Comparison of ENCODE assay signal across 20 cellular contexts in genomic region chr7:86931439-86931838, GRCh38.
DNase-seq lines count a peak whose midpoint lies in the region; ATAC-seq and TF ChIP-seq lines count a peak whose summit lies in the region.
"Had no signal": no experiment of that assay in that cellular context is flagged by ENCODE, and none has a peak within 500 bp of the region (broad histone marks: within the 10 kb centered on the region; RNA-seq: fewer than 3 reads in every experiment).

No MANE protein-coding gene starts in this region.

- H3K27me3 ChIP-seq in breast epithelium: no peaks in the 10 kb centered on the region

- peaks cover 13% of the 10 kb centered on the region for H3K4me1 Mint-ChIP-seq in activated CD4-positive, alpha-beta T cell treated with anti-CD3 and anti-CD28 coated beads for 36 hours
- peaks cover 7% of the 10 kb centered on the region for H3K4me1 Mint-ChIP-seq in stimulated activated naive CD8-positive, alpha-beta T cell treated with anti-CD3 and anti-CD28 coated beads, Interleukin-15, amount 100 ng/mL, for 72 hours
- peaks cover 10% of the 10 kb centered on the region for H3K4me1 Mint-ChIP-seq in endothelial cell (ENCODE audit: unreplicated experiment)
- H3K4me1 Mint-ChIP-seq: natural killer cell had no signal

- H3K4me1 ChIP-seq in breast epithelium: no peaks in the 10 kb centered on the region

- ATAC-seq in activated CD4-positive, alpha-beta T cell treated with anti-CD3 and anti-CD28 coated beads for 36 hours: peak; percentile 92
- peak; percentile 31 for ATAC-seq in HG02623 (IDR thresholded peaks at IDR 0.05; ENCODE audit: unreplicated experiment)
- ATAC-seq in stimulated activated naive CD8-positive, alpha-beta T cell treated with anti-CD3 and anti-CD28 coated beads, Interleukin-15, amount 100 ng/mL, for 72 hours: peak; percentile 84
- ATAC-seq in GM18873 (IDR thresholded peaks at IDR 0.05; ENCODE audit: low FRiP score, unreplicated experiment): no peak
- ATAC-seq: effector memory CD8-positive, alpha-beta T cell; natural killer cell had no signal

- H3K9me3 ChIP-seq in breast epithelium: no peaks in the 10 kb centered on the region

- intact Hi-C loops in activated CD4-positive, alpha-beta T cell treated with anti-CD3 and anti-CD28 coated beads for 36 hours (cut with DNase I, micrococcal nuclease): loop anchor here (1.0 to 5.0 kb wide), 2 partner anchors 48 to 286 kb away; partner anchors contain the start of gene TMEM243 (in 1 of the 2)
- intact Hi-C loops in breast epithelium (cut with DNase I; ENCODE audit: low total_unique reads): loop anchor here (5.0 kb wide), 1 partner anchor 211 kb away; no protein-coding TSS in a partner anchor

- CTCF ChIA-PET in activated CD4-positive, alpha-beta T cell treated with anti-CD3 and anti-CD28 coated beads for 36 hours (lab: Charles Lee): interaction anchor here (1.0 to 1.7 kb wide), 2 partner anchors 61 to 217 kb away, joined by 4 to 7 read pairs; no protein-coding TSS in a partner anchor

- POLR2A ChIA-PET in activated CD4-positive, alpha-beta T cell treated with anti-CD3 and anti-CD28 coated beads for 36 hours (lab: Charles Lee): interaction anchor here (0.6 kb wide), 1 partner anchor 221 kb away, joined by 3 read pairs; the partner anchor contains the start of gene DMTF1

- no peak overlapping the region for H3K27ac Mint-ChIP-seq in activated CD4-positive, alpha-beta T cell treated with anti-CD3 and anti-CD28 coated beads for 36 hours
- H3K27ac Mint-ChIP-seq in stimulated activated naive CD8-positive, alpha-beta T cell treated with anti-CD3 and anti-CD28 coated beads, Interleukin-15, amount 100 ng/mL, for 72 hours: no peak overlapping the region
- H3K27ac Mint-ChIP-seq in endothelial cell (ENCODE audit: unreplicated experiment): no peak overlapping the region
- H3K27ac Mint-ChIP-seq: effector memory CD8-positive, alpha-beta T cell; H9; natural killer cell had no signal

- H3K4me3 ChIP-seq in breast epithelium: no peak overlapping the region

- no peak overlapping the region for H3K4me3 Mint-ChIP-seq in activated CD4-positive, alpha-beta T cell treated with anti-CD3 and anti-CD28 coated beads for 36 hours
- H3K4me3 Mint-ChIP-seq in stimulated activated naive CD8-positive, alpha-beta T cell treated with anti-CD3 and anti-CD28 coated beads, Interleukin-15, amount 100 ng/mL, for 72 hours: no peak overlapping the region
- no peak overlapping the region for H3K4me3 Mint-ChIP-seq in endothelial cell (ENCODE audit: unreplicated experiment)
- H3K4me3 Mint-ChIP-seq: effector memory CD8-positive, alpha-beta T cell; H9; natural killer cell had no signal

- H3K27ac ChIP-seq in breast epithelium: peak overlapping the region; percentile 23 to 71

- no peaks in the 10 kb centered on the region for H3K9me3 Mint-ChIP-seq in activated CD4-positive, alpha-beta T cell treated with anti-CD3 and anti-CD28 coated beads for 36 hours (ENCODE audit: low read depth)
- H3K9me3 Mint-ChIP-seq in stimulated activated naive CD8-positive, alpha-beta T cell treated with anti-CD3 and anti-CD28 coated beads, Interleukin-15, amount 100 ng/mL, for 72 hours: no peaks in the 10 kb centered on the region
- H3K9me3 Mint-ChIP-seq in endothelial cell (ENCODE audit: unreplicated experiment): no peaks in the 10 kb centered on the region
- H3K9me3 Mint-ChIP-seq: effector memory CD8-positive, alpha-beta T cell; H9; natural killer cell had no signal

- no peaks in the 10 kb centered on the region for H3K36me3 ChIP-seq in breast epithelium

- TF ChIP-seq POLR2A in breast epithelium (IDR thresholded peaks at IDR 0.05): no peak

- no peaks in the 10 kb centered on the region for H3K36me3 Mint-ChIP-seq in activated CD4-positive, alpha-beta T cell treated with anti-CD3 and anti-CD28 coated beads for 36 hours (ENCODE audit: low read depth)
- H3K36me3 Mint-ChIP-seq in endothelial cell (ENCODE audit: low read depth, unreplicated experiment): peaks cover 28% of the 10 kb centered on the region
- H3K36me3 Mint-ChIP-seq: natural killer cell had no signal

- H3K27me3 Mint-ChIP-seq in activated CD4-positive, alpha-beta T cell treated with anti-CD3 and anti-CD28 coated beads for 36 hours: peaks cover 5% of the 10 kb centered on the region
- peaks cover 12% of the 10 kb centered on the region for H3K27me3 Mint-ChIP-seq in stimulated activated naive CD8-positive, alpha-beta T cell treated with anti-CD3 and anti-CD28 coated beads, Interleukin-15, amount 100 ng/mL, for 72 hours
- no peaks in the 10 kb centered on the region for H3K27me3 Mint-ChIP-seq in endothelial cell (ENCODE audit: unreplicated experiment)
- H3K27me3 Mint-ChIP-seq: effector memory CD8-positive, alpha-beta T cell had no signal

- no peak for TF ChIP-seq CTCF in breast epithelium (IDR thresholded peaks at IDR 0.05)
- TF ChIP-seq CTCF in endothelial cell (IDR thresholded peaks at IDR 0.05; ENCODE audit: unreplicated experiment): no peak

- DNase-seq in activated CD4-positive, alpha-beta T cell treated with anti-CD3 and anti-CD28 coated beads for 36 hours: no peak
- DNase-seq in activated CD4-positive, alpha-beta T cell treated with anti-CD3 and anti-CD28 coated beads for 48 hours: no peak
- DNase-seq in breast epithelium (ENCODE audit: low spot score in 2 of 2) (no peak), NCI-H2171 (lab: John Stamatoyannopoulos, UW) (no peak), endothelial cell (ENCODE audit: low spot score) (no peak)
- DNase-seq in stimulated activated naive CD8-positive, alpha-beta T cell treated with anti-CD3 and anti-CD28 coated beads, Interleukin-15, amount 100 ng/mL, for 72 hours: no peak
- DNase-seq: activated CD8-positive, alpha-beta memory T cell treated with anti-CD3 and anti-CD28 coated beads for 24 hours; activated gamma-delta T cell; effector memory CD8-positive, alpha-beta T cell; H9; hippocampal formation; kidney; natural killer cell; NCI-H2171 treated with DMSO at 0.1 percent for 48 hours; NCI-H748 treated with DMSO at 0.1 percent for 48 hours; stimulated activated CD4-positive, alpha-beta T cell treated with anti-CD3 and anti-CD28 coated beads, Interleukin-2, amount 100 ng/mL, for 24 hours; substantia nigra; T-helper 2 cell had no signal
